9 cellular contexts compared by ENCODE assay signal in genomic region chr3:159884661-159885402, GRCh38. TPM values are rescaled to one million over a fixed set of nuclear protein-coding genes. Genes with fewer than 3 reads are reported as not detected.
DNase-seq lines count a peak whose midpoint lies in the region; ATAC-seq, FAIRE-seq and TF ChIP-seq lines count a peak whose summit lies in the region.
"Had no signal": no experiment of that assay in that cellular context is flagged by ENCODE, and none has a peak within 500 bp of the region (broad histone marks: within the 10 kb centered on the region; RNA-seq: fewer than 3 reads in every experiment).

No MANE protein-coding gene starts in this region.

- BruUV-seq in K562 (replicated peaks; lab: Mats Ljungman, UMichigan) = no TSS peak

- TF ChIP-seq RAD21 in K562 (CRISPR knock-in tag; conservative IDR thresholded peaks at IDR 0.05 in 1 of 2, IDR thresholded peaks at IDR 0.05 in 1 of 2) = peak; percentile 43 to 61; a peak in 3 of 4 replicates

- POLR2A ChIA-PET in K562 (lab: Yijun Ruan, JAX) = interaction anchor here (0.6 to 1.0 kb wide), 3 partner anchors 11 to 1032 kb away, joined by 3 read pairs; no protein-coding TSS in a partner anchor

- no peaks in the 10 kb centered on the region for H3K36me3 ChIP-seq in DND-41 (ENCODE audit: insufficient read depth, low read length)
- no peaks in the 10 kb centered on the region for H3K36me3 ChIP-seq in K562 (ENCODE audit: control insufficient read depth, insufficient read depth, low read length)
- H3K36me3 ChIP-seq in vagina = no peaks in the 10 kb centered on the region

- TF ChIP-seq POLR2A in K562 (conservative IDR thresholded peaks at IDR 0.05) (no peak), vagina (IDR thresholded peaks at IDR 0.05) (no peak)

- H3K27ac ChIP-seq in DND-41 (ENCODE audit: low read length) (no peak overlapping the region), K562 (ENCODE audit: extremely low read depth, low read depth, low read length) (no peak overlapping the region), vagina (no peak overlapping the region)

- no peak for FAIRE-seq in K562 (lab: Jason Lieb, UNC)
- FAIRE-seq: TTC549 had no signal

- DNase-seq in DND-41 (no peak), NCI-H146 treated with DMSO at 0.1 percent for 48 hours (lab: John Stamatoyannopoulos, UW; ENCODE audit: unreplicated experiment) (peak; percentile 22), K562 (ENCODE audit: extremely low read depth in 1 of 4, low spot score in 3 of 4) (peak; percentile 11 to 18 (median 16)), left kidney (ENCODE audit: low read depth, low spot score) (peak; percentile 65), vagina (ENCODE audit: extremely low spot score in 2 of 2) (no peak), omental fat pad (ENCODE audit: low spot score) (no peak)
- DNase-seq in stimulated activated CD4-positive, alpha-beta T cell treated with anti-CD3 and anti-CD28 coated beads, Interleukin-4, amount 100 ng/mL, for 4 hours = no peak

- intact Hi-C loops in K562 (cut with micrococcal nuclease) = loop anchor here (5.0 to 10.0 kb wide), 4 partner anchors 117 to 527 kb away; no protein-coding TSS in a partner anchor
- intact Hi-C loops in vagina (cut with DNase I) = no loop called here

- H3K4me1 ChIP-seq in DND-41 (ENCODE audit: insufficient read depth, low read length) (no peaks in the 10 kb centered on the region), K562 (replicated peaks in 1 of 2; ENCODE audit: control insufficient read depth in 2 of 2, insufficient read depth in 2 of 2, low read length in 2 of 2) (no peaks in the 10 kb centered on the region), vagina (peaks cover 28% of the 10 kb centered on the region)

- H3K4me3 ChIP-seq in DND-41 (ENCODE audit: low read depth in 1 of 2, low read length in 2 of 2) = no peak overlapping the region
- H3K4me3 ChIP-seq in K562 = no peak overlapping the region
- no peak overlapping the region for H3K4me3 ChIP-seq in vagina

- H3K9me3 ChIP-seq in DND-41 (ENCODE audit: insufficient read depth, low read length, severe bottlenecking) (no peaks in the 10 kb centered on the region), K562 (replicated peaks; ENCODE audit: control insufficient read depth, insufficient read depth, low read depth, low read length) (no peaks in the 10 kb centered on the region), vagina (no peaks in the 10 kb centered on the region)

- CTCF ChIA-PET in K562 (lab: Yijun Ruan, JAX; ENCODE audit: low intra/inter-chr PET ratio) = interaction anchor here (0.7 to 1.5 kb wide), 4 partner anchors 121 to 1539 kb away, joined by 3 to 5 read pairs (median 4); no protein-coding TSS in a partner anchor

- peak; percentile 69 for ATAC-seq in DND-41 (ENCODE audit: insufficient read depth, low read depth)
- ATAC-seq in GM21447 (IDR thresholded peaks at IDR 0.05; ENCODE audit: unreplicated experiment) = peak; percentile 62
- peak; percentile 70 for ATAC-seq in K562
- ATAC-seq in omental fat pad (ENCODE audit: low FRiP score) = no peak

- H3K27me3 ChIP-seq in DND-41 (ENCODE audit: insufficient read depth, low read length, poor library complexity) (peaks cover 10% of the 10 kb centered on the region), K562 (ENCODE audit: control insufficient read depth in 2 of 2, insufficient read depth in 2 of 2, low read length in 2 of 2) (0 out of 5 replicates have a peak, but pooled peaks cover 0 to 3% of the 10 kb centered on the region in 2 experiments), vagina (no peaks in the 10 kb centered on the region)

- H3K4me2 ChIP-seq in DND-41 (ENCODE audit: insufficient read depth, low read length) = no peak overlapping the region
- H3K4me2 ChIP-seq in K562 (ENCODE audit: insufficient read depth, low read length) = no peak overlapping the region

- no peaks in the 10 kb centered on the region for H4K20me1 ChIP-seq in DND-41 (ENCODE audit: insufficient read depth, low read length)
- H4K20me1 ChIP-seq in K562 (replicated peaks; ENCODE audit: control insufficient read depth, insufficient read depth, low read length) = no peaks in the 10 kb centered on the region

- no peak overlapping the region for H2AFZ ChIP-seq in DND-41 (ENCODE audit: low read depth, low read length)
- H2AFZ ChIP-seq in K562 (ENCODE audit: low read depth, low read length) = no peak overlapping the region

- H3K9ac ChIP-seq in DND-41 (ENCODE audit: low read depth, low read length) (no peak overlapping the region), K562 (ENCODE audit: insufficient read depth in 1 of 2, low read depth in 2 of 2, low read length in 2 of 2) (no peak overlapping the region)

- TF ChIP-seq EP300 in K562 (IDR thresholded peaks at IDR 0.05; ENCODE audit: low read length) = no peak

- no peaks in the 10 kb centered on the region for H3K79me2 ChIP-seq in DND-41 (ENCODE audit: insufficient read depth, low read length)
- H3K79me2 ChIP-seq in K562 (ENCODE audit: control insufficient read depth, insufficient read depth, low read length) = no peaks in the 10 kb centered on the region

- TF ChIP-seq CTCF in DND-41 (IDR thresholded peaks at IDR 0.05; ENCODE audit: borderline replicate concordance, extremely low read depth, low read length, poor library complexity, severe bottlenecking) (peak; percentile 67), K562 (IDR thresholded peaks at IDR 0.05 in 2 of 3, conservative IDR thresholded peaks at IDR 0.05 in 1 of 3; ENCODE audit: insufficient read depth in 2 of 3, low read depth in 1 of 3, low read length in 3 of 3) (peak; percentile 15 to 61 (median 38); a peak in 4 of 6 replicates), vagina (IDR thresholded peaks at IDR 0.05) (peak in 2 of 3 experiments; percentile 29 to 57), omental fat pad (IDR thresholded peaks at IDR 0.05) (peak in 1 of 3 donors; percentile 5)

- 7% methylated on average over 3 of the region's 3 CpGs for WGBS in K562 (ENCODE audit: insufficient coverage, low coverage, missing lambda C conversion rate)

- in situ Hi-C loops in K562 (cut with MboI) = loop anchor here (10.0 to 25.0 kb wide), 2 partner anchors 577 to 1910 kb away; no protein-coding TSS in a partner anchor

- no peaks in the 10 kb centered on the region for H3K9me1 ChIP-seq in K562 (ENCODE audit: control insufficient read depth, insufficient read depth, low read length)

TF ChIP-seq in K562, 482 proteins besides CTCF, POLR2A, EP300 and RAD21:
- TF ChIP-seq ZNF316 (IDR thresholded peaks at IDR 0.05) (no peak), ARID3A (IDR thresholded peaks at IDR 0.05; ENCODE audit: borderline replicate concordance, low read depth, low read length) (no peak), RBM25 (IDR thresholded peaks at IDR 0.05; ENCODE audit: low read depth, low read length, severe bottlenecking) (peak; percentile 77), KDM1A (IDR thresholded peaks at IDR 0.05) (0 out of 4 replicates have a peak, but pooled peaks of 1 of the 2 experiments have one; percentile 18)

RNA-seq across cellular contexts. Expression of gene SCHIP1, which starts 45.2 kb away (rescaled TPM):
- not detected in 2 replicates for total RNA-seq in K562 (2011; cell fraction: chromatin; rRNA removed; ENCODE audit: low replicate concordance)
- not detected in 2 replicates for total RNA-seq in K562 (2011; cell fraction: nucleolus; rRNA removed)
- total RNA-seq in K562 (2011; cell fraction: nucleoplasm; rRNA removed) = not detected in 2 replicates
- total RNA-seq in K562 (2014; rRNA removed) (not detected in 2 replicates), K562 (2014; rRNA removed; fragmentation: Illumina TruSeq; extraction: Trizol) (not detected in 2 replicates), K562 (2015; rRNA removed; fragmentation: Illumina TruSeq; extraction: Trizol) (not detected in 2 replicates), K562 (2021) (not detected in 2 replicates), vagina (17.7 TPM), omental fat pad (10 to 100 TPM in 1 of 4 donors, 1 to 10 TPM in 3; 2.7 to 13.9 (median 6.0) TPM)
- polyA plus RNA-seq in K562 (2011; rRNA removed) (not detected in 2 replicates), K562 (2014; fragmentation: Illumina TruSeq; extraction: Trizol) (not detected in 2 replicates), K562 (2014; fragmentation: Nextera tagmentation; extraction: Ambion mirVana) (not detected), K562 (2014; rRNA removed) (not detected in 2 replicates)
- not detected in 2 replicates for polyA plus RNA-seq in K562 (2011; cell fraction: cytosol; rRNA removed)
- 0.03 TPM in 1 of 2 replicates, not detected in the other for polyA plus RNA-seq in K562 (2011; cell fraction: nucleus; rRNA removed)
- not detected in 2 replicates for polyA plus RNA-seq in K562 (2012)
- polyA minus RNA-seq in K562 (2011; rRNA and poly(A)+ RNA removed) = not detected in 2 replicates
- not detected in 2 replicates for polyA minus RNA-seq in K562 (2011; cell fraction: cytosol; rRNA and poly(A)+ RNA removed)
- polyA minus RNA-seq in K562 (2011; cell fraction: nucleus; rRNA and poly(A)+ RNA removed) = not detected in 2 replicates

Comparison
In these comparisons a context has a peak if more than half of its experiments do, and no peak if none do; other contexts are left out.
1. DNase-seq: peak in NCI-H146 treated with DMSO at 0.1 percent for 48 hours (single experiment), K562 (4 of 4) and left kidney (single experiment); none in DND-41 (single experiment), vagina (0 of 2), stimulated activated CD4-positive, alpha-beta T cell treated with anti-CD3 and anti-CD28 coated beads, Interleukin-4, amount 100 ng/mL, for 4 hours (0 of 2) and omental fat pad (single experiment).